In the genomic region with DNA sequence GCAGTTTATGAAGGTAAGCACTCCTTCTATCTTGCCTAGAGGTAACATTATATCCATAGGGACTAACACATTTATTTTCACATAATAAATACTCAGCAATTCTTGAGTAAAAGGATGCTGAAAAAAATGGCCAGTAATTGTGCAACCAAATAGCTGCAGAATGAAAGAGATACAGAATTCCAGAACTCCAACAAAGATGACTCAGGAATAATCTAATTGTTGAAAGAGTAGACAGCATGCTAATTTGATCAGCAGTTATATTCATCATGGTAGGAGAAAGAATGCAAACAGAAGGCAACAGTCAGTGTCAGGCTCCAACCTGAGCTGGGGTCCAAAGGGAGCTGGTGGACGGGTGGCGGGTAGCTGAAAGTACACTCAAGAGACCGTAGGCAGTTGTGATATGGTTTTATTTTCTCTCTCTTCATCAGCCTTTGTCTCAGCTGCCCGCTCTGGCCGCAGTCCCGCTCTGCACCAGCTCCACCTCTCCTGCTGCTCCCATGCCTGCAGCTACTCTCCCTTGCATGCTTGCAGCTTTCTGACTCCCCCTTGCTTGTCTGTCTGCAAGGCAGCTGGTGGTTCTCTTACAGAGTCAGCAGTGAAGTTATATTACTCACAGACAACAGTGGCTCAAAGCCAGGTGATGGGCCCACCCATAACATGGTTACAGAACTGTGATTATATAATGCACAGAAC, we compare ENCODE assay signal across 28 cellular contexts.
DNase-seq lines count a peak whose midpoint lies in the region; ATAC-seq and TF ChIP-seq lines count a peak whose summit lies in the region.
"Had no signal": no experiment of that assay in that cellular context is flagged by ENCODE, and none has a peak within 500 bp of the region (broad histone marks: within the 10 kb centered on the region; RNA-seq: fewer than 3 reads in every experiment).

No MANE protein-coding gene starts in this region.

- ATAC-seq in GM21529 (IDR thresholded peaks at IDR 0.05; ENCODE audit: unreplicated experiment) (no peak), GM18861 (IDR thresholded peaks at IDR 0.05; ENCODE audit: unreplicated experiment) (no peak)
- ATAC-seq: activated naive CD4-positive, alpha-beta T cell treated with anti-CD3 and anti-CD28 coated beads, Interleukin-2, amount 50 U/mL, for 72 hours; mucosa of descending colon; stimulated activated effector memory CD8-positive, alpha-beta T cell treated with anti-CD3 and anti-CD28 coated beads, Interleukin-12 subunit alpha, Interleukin-12 subunit beta, amount 100 ng/mL, for 72 hours; upper lobe of right lung had no signal

- no peaks in the 10 kb centered on the region for H3K27me3 ChIP-seq in BE2C
- H3K27me3 ChIP-seq: ascending aorta, ovary, SJSA1, upper lobe of right lung had no signal

- H3K4me1 ChIP-seq in BE2C, result no peaks in the 10 kb centered on the region
- H3K4me1 ChIP-seq: ascending aorta, SJSA1, upper lobe of right lung had no signal

- no peak overlapping the region for H3K4me3 Mint-ChIP-seq in activated naive CD4-positive, alpha-beta T cell treated with anti-CD3 and anti-CD28 coated beads, Interleukin-2, amount 10 ng/mL, durations not matched to agents 7 days and 5 days
- H3K4me3 Mint-ChIP-seq: activated CD4-positive, alpha-beta memory T cell treated with anti-CD3 and anti-CD28 coated beads, Interleukin-2, amount 10 ng/mL, durations not matched to agents 7 days and 5 days; natural killer cell treated with Interleukin-12 subunit alpha and Interleukin-12 subunit beta and Interleukin-15 and Interleukin-18, amount 100 ng/mL, for 72 hours; stimulated activated effector memory CD8-positive, alpha-beta T cell treated with anti-CD3 and anti-CD28 coated beads, Interleukin-12 subunit alpha, Interleukin-12 subunit beta, amount 100 ng/mL, for 72 hours had no signal

- TF ChIP-seq CTCF in BE2C (IDR thresholded peaks at IDR 0.05; ENCODE audit: low read depth, low read length), result no peak

- no peaks in the 10 kb centered on the region; the same call in 1 of the 2 replicates for H3K9me3 ChIP-seq in BE2C
- H3K9me3 ChIP-seq: ascending aorta, ovary, SJSA1, upper lobe of right lung had no signal

- H3K9me3 Mint-ChIP-seq in activated naive CD4-positive, alpha-beta T cell treated with anti-CD3 and anti-CD28 coated beads, Interleukin-2, amount 10 ng/mL, durations not matched to agents 7 days and 5 days, result peaks cover 8% of the 10 kb centered on the region

- H3K4me1 Mint-ChIP-seq in activated naive CD4-positive, alpha-beta T cell treated with anti-CD3 and anti-CD28 coated beads, Interleukin-2, amount 10 ng/mL, durations not matched to agents 7 days and 5 days, result no peaks in the 10 kb centered on the region
- H3K4me1 Mint-ChIP-seq: activated CD4-positive, alpha-beta memory T cell treated with anti-CD3 and anti-CD28 coated beads, Interleukin-2, amount 10 ng/mL, durations not matched to agents 7 days and 5 days; stimulated activated effector memory CD8-positive, alpha-beta T cell treated with anti-CD3 and anti-CD28 coated beads, Interleukin-12 subunit alpha, Interleukin-12 subunit beta, amount 100 ng/mL, for 72 hours had no signal

- no peak overlapping the region for H3K27ac Mint-ChIP-seq in activated naive CD4-positive, alpha-beta T cell treated with anti-CD3 and anti-CD28 coated beads, Interleukin-2, amount 10 ng/mL, durations not matched to agents 7 days and 5 days
- H3K27ac Mint-ChIP-seq: activated CD4-positive, alpha-beta memory T cell treated with anti-CD3 and anti-CD28 coated beads, Interleukin-2, amount 10 ng/mL, durations not matched to agents 7 days and 5 days; activated naive CD4-positive, alpha-beta T cell treated with anti-CD3 and anti-CD28 coated beads, Interleukin-2, amount 50 U/mL, for 72 hours; activated T-helper 2 cell treated with anti-CD3 and anti-CD28 coated beads, Interferon-gamma antibody, Interleukin-2, Interleukin-4, amounts not matched to agents 10 μg/mL and 5 μg/mL and 100 μg/mL, durations not matched to agents 14 hours and 24 hours and 36 hours; natural killer cell treated with Interleukin-12 subunit alpha and Interleukin-12 subunit beta and Interleukin-15 and Interleukin-18, amount 100 ng/mL, for 72 hours; stimulated activated effector memory CD8-positive, alpha-beta T cell treated with anti-CD3 and anti-CD28 coated beads, Interleukin-12 subunit alpha, Interleukin-12 subunit beta, amount 100 ng/mL, for 72 hours had no signal

- CTCF ChIA-PET in activated naive CD4-positive, alpha-beta T cell treated with anti-CD3 and anti-CD28 coated beads, Interleukin-2, amount 10 ng/mL, durations not matched to agents 7 days and 5 days (lab: Charles Lee), result no interaction called here

- H3K36me3 ChIP-seq in BE2C, result no peaks in the 10 kb centered on the region
- H3K36me3 ChIP-seq: ascending aorta, ovary, SJSA1, upper lobe of right lung had no signal

- H3K4me3 ChIP-seq in BE2C (ENCODE audit: low read depth, low read length), result no peak overlapping the region
- H3K4me3 ChIP-seq: ascending aorta, mucosa of descending colon, ovary, SJSA1, upper lobe of right lung had no signal

- no peaks in the 10 kb centered on the region for H3K36me3 Mint-ChIP-seq in activated naive CD4-positive, alpha-beta T cell treated with anti-CD3 and anti-CD28 coated beads, Interleukin-2, amount 10 ng/mL, durations not matched to agents 7 days and 5 days
- H3K36me3 Mint-ChIP-seq: activated naive CD4-positive, alpha-beta T cell treated with anti-CD3 and anti-CD28 coated beads, Interleukin-2, amount 50 U/mL, for 72 hours; natural killer cell treated with Interleukin-12 subunit alpha and Interleukin-12 subunit beta and Interleukin-15 and Interleukin-18, amount 100 ng/mL, for 72 hours; stimulated activated effector memory CD8-positive, alpha-beta T cell treated with anti-CD3 and anti-CD28 coated beads, Interleukin-12 subunit alpha, Interleukin-12 subunit beta, amount 100 ng/mL, for 72 hours had no signal

- H3K27me3 Mint-ChIP-seq in activated naive CD4-positive, alpha-beta T cell treated with anti-CD3 and anti-CD28 coated beads, Interleukin-2, amount 10 ng/mL, durations not matched to agents 7 days and 5 days, result no peaks in the 10 kb centered on the region
- H3K27me3 Mint-ChIP-seq: activated CD4-positive, alpha-beta memory T cell treated with anti-CD3 and anti-CD28 coated beads, Interleukin-2, amount 10 ng/mL, durations not matched to agents 7 days and 5 days; natural killer cell treated with Interleukin-12 subunit alpha and Interleukin-12 subunit beta and Interleukin-15 and Interleukin-18, amount 100 ng/mL, for 72 hours had no signal

- DNase-seq in BE2C (peak; percentile 20), HS-5 (ENCODE audit: low read depth) (peak; percentile 32), dedifferentiated amniotic fluid mesenchymal stem cell (ENCODE audit: extremely low spot score) (peak; percentile 55), left kidney (ENCODE audit: low read depth, low spot score) (peak; percentile 3)
- DNase-seq in activated CD4-positive, alpha-beta T cell treated with anti-CD3 and anti-CD28 coated beads for 1 hour, result no peak
- no peak for DNase-seq in activated naive CD4-positive, alpha-beta T cell treated with anti-CD3 and anti-CD28 coated beads, Interleukin-2, amount 10 ng/mL, durations not matched to agents 7 days and 5 days
- DNase-seq: ACHN; activated CD4-positive, alpha-beta memory T cell treated with anti-CD3 and anti-CD28 coated beads, Interleukin-2, amount 10 ng/mL, durations not matched to agents 7 days and 5 days; activated CD4-positive, CD25-positive, alpha-beta regulatory T cell treated with anti-CD3 and anti-CD28 coated beads, Interleukin-2, amount 50 U/mL, for 72 hours; cortex of kidney; DND-41; KBM-7; kidney glomerular epithelial cell; mucosa of descending colon; NCI-H1105 treated with DMSO at 0.1 percent for 48 hours; NCI-H2029; NCI-H526 treated with DMSO at 0.1 percent for 48 hours; ovary; stimulated activated CD4-positive, alpha-beta T cell treated with anti-CD3 and anti-CD28 coated beads, Interleukin-4, amount 100 ng/mL, for 1 hour; upper lobe of right lung had no signal

Comparison
In these comparisons a context has a peak if more than half of its experiments do, and no peak if none do; other contexts are left out.
1. DNase-seq: peak in BE2C (single experiment), HS-5 (single experiment), dedifferentiated amniotic fluid mesenchymal stem cell (single experiment) and left kidney (single experiment); none in activated CD4-positive, alpha-beta T cell treated with anti-CD3 and anti-CD28 coated beads for 1 hour (single experiment) and activated naive CD4-positive, alpha-beta T cell treated with anti-CD3 and anti-CD28 coated beads, Interleukin-2, amount 10 ng/mL, durations not matched to agents 7 days and 5 days (single experiment).